Comparison of ENCODE assay signal across 2 cellular contexts in the genomic region with DNA sequence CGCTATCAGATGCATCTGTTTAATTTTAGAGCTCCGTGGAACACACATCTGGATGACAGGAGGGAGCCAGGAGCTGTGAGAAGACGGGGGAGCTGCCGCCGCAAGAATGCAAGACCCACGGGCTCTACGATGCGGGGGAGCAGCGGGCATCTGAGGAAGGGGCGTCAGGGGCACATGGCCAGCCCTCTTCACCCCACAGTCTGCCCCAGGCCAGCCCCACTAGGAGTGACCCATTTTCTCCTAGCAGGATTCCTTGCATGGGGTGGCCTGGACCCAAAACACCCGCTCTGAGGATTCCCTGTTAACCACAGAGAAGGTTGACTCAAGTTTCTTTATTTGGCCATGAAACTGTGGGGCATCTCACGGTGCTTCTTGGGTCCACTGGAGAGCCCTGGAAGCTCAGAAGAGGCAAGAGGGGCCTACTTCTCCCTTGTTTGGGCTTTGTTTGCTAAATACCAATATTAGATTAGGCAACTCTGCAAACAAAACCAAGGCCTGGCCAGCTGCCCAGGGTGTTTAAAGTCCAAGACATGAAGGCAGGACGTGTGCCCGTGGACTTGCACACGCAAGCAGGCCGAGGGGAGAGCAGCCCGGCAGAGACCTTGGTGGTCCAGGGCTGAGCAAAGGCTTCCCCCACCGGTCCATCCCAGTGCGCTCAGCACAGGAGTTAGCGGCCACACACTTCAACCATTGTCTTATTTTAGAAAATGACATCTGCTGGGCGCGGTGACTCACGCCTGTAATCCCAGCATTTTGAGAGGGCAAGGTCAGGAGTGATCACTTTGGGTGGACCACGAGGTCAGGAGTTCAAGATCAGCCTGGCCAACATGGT.
TF ChIP-seq lines count a peak whose summit lies in the region.

No MANE protein-coding gene starts in this region.

TF ChIP-seq in K562, 482 proteins besides CTCF, POLR2A, EP300 and RAD21 (continued from another document and continues in another):
- TF ChIP-seq KLF6 (CRISPR knock-in tag; IDR thresholded peaks at IDR 0.05; ENCODE audit: borderline replicate concordance), result peak; percentile 36; the same call in 1 of the 2 replicates
- TF ChIP-seq CBX2 (IDR thresholded peaks at IDR 0.05; ENCODE audit: insufficient read depth, low read length, poor library complexity, severe bottlenecking), result no peak
- no peak for TF ChIP-seq KHSRP (IDR thresholded peaks at IDR 0.05)
- TF ChIP-seq, protein P1, sequence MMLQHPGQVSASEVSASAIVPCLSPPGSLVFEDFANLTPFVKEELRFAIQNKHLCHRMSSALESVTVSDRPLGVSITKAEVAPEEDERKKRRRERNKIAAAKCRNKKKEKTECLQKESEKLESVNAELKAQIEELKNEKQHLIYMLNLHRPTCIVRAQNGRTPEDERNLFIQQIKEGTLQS (IDR thresholded peaks at IDR 0.05), result peak; percentile 98
- TF ChIP-seq, protein P1 (CRISPR knock-in tag; conservative IDR thresholded peaks at IDR 0.05), result peak; percentile 87; the same call in 1 of the 2 replicates
- peak; percentile 34 for TF ChIP-seq NEUROD1 (IDR thresholded peaks at IDR 0.05; ENCODE audit: borderline replicate concordance, low read depth, low read length, partially characterized antibody)
- TF ChIP-seq SMC3 (conservative IDR thresholded peaks at IDR 0.05; ENCODE audit: insufficient read depth, low read depth, low read length), result 0 out of 2 replicates have a peak, but pooled peaks have one; percentile 2
- TF ChIP-seq POLR3A (IDR thresholded peaks at IDR 0.05; ENCODE audit: borderline replicate concordance, extremely low read depth, insufficient read depth, insufficient read length), result no peak
- no peak for TF ChIP-seq PTRF (tag; IDR thresholded peaks at IDR 0.05)
- TF ChIP-seq POLR2AphosphoS5 (IDR thresholded peaks at IDR 0.05; ENCODE audit: control insufficient read depth, insufficient read depth, low read depth, low read length), result peak; percentile 46; the same call in 1 of the 2 replicates
- TF ChIP-seq MECOM (CRISPR knock-in tag; IDR thresholded peaks at IDR 0.05), result 0 out of 2 replicates have a peak, but pooled peaks have one; percentile 69
- TF ChIP-seq ZC3H11A (IDR thresholded peaks at IDR 0.05; ENCODE audit: low read depth, low read length), result no peak
- TF ChIP-seq NFIC (IDR thresholded peaks at IDR 0.05), result peak; percentile 77
- TF ChIP-seq YY1 (IDR thresholded peaks at IDR 0.05; ENCODE audit: borderline replicate concordance in 1 of 3, control insufficient read depth in 1 of 3, extremely low read depth in 1 of 3, insufficient read depth in 3 of 3, insufficient read length in 1 of 3, insufficient replicate concordance in 2 of 3, low read depth in 1 of 3, low read length in 2 of 3), result peak in 2 of 3 experiments; percentile 37 to 62
- 0 out of 2 replicates have a peak, but pooled peaks have one; percentile 10 for TF ChIP-seq NFXL1 (CRISPR knock-in tag; IDR thresholded peaks at IDR 0.05)
- TF ChIP-seq CCAR2 (IDR thresholded peaks at IDR 0.05; ENCODE audit: low read depth, low read length), result no peak
- TF ChIP-seq, protein P2, sequence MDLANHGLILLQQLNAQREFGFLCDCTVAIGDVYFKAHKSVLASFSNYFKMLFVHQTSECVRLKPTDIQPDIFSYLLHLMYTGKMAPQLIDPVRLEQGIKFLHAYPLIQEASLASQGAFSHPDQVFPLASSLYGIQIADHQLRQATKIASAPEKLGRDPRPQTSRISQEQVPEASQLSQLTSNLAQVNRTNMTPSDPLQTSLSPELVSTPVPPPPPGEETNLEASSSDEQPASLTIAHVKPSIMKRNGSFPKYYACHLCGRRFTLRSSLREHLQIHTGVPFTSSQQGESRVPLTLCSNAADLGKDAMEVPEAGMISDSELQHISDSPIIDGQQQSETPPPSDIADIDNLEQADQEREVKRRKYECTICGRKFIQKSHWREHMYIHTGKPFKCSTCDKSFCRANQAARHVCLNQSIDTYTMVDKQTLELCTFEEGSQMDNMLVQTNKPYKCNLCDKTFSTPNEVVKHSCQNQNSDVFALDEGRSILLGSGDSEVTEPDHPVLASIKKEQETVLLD (IDR thresholded peaks at IDR 0.05), result 0 out of 2 replicates have a peak, but pooled peaks have one; percentile 29
- no peak for TF ChIP-seq ZZZ3 (IDR thresholded peaks at IDR 0.05)
- no peak for TF ChIP-seq ZNF174 (CRISPR knock-in tag; IDR thresholded peaks at IDR 0.05)
- TF ChIP-seq, protein P3, sequence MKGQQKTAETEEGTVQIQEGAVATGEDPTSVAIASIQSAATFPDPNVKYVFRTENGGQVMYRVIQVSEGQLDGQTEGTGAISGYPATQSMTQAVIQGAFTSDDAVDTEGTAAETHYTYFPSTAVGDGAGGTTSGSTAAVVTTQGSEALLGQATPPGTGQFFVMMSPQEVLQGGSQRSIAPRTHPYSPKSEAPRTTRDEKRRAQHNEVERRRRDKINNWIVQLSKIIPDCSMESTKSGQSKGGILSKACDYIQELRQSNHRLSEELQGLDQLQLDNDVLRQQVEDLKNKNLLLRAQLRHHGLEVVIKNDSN (CRISPR knock-in tag; IDR thresholded peaks at IDR 0.05), result peak; percentile 56
- peak in 1 of 2 experiments; percentile 62; a peak in 2 of 4 replicates for TF ChIP-seq TBL1XR1 (IDR thresholded peaks at IDR 0.05; ENCODE audit: low read length in 2 of 2)
- TF ChIP-seq CXXC5 (CRISPR knock-in tag; IDR thresholded peaks at IDR 0.05), result peak; percentile 64
- TF ChIP-seq, protein P4, sequence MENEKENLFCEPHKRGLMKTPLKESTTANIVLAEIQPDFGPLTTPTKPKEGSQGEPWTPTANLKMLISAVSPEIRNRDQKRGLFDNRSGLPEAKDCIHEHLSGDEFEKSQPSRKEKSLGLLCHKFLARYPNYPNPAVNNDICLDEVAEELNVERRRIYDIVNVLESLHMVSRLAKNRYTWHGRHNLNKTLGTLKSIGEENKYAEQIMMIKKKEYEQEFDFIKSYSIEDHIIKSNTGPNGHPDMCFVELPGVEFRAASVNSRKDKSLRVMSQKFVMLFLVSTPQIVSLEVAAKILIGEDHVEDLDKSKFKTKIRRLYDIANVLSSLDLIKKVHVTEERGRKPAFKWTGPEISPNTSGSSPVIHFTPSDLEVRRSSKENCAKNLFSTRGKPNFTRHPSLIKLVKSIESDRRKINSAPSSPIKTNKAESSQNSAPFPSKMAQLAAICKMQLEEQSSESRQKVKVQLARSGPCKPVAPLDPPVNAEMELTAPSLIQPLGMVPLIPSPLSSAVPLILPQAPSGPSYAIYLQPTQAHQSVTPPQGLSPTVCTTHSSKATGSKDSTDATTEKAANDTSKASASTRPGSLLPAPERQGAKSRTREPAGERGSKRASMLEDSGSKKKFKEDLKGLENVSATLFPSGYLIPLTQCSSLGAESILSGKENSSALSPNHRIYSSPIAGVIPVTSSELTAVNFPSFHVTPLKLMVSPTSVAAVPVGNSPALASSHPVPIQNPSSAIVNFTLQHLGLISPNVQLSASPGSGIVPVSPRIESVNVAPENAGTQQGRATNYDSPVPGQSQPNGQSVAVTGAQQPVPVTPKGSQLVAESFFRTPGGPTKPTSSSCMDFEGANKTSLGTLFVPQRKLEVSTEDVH (IDR thresholded peaks at IDR 0.05; ENCODE audit: low read depth, partially characterized antibody), result no peak
- no peak for TF ChIP-seq ZNF551 (CRISPR knock-in tag; IDR thresholded peaks at IDR 0.05)
- 0 out of 2 replicates have a peak, but pooled peaks have one; percentile 55 for TF ChIP-seq ZBTB17 (CRISPR knock-in tag; IDR thresholded peaks at IDR 0.05)

TF ChIP-seq in HepG2, 621 proteins besides CTCF, POLR2A, EP300 and RAD21 (continued from another document and continues in another):
- TF ChIP-seq SMAD1 (CRISPR knock-in tag; IDR thresholded peaks at IDR 0.05; ENCODE audit: borderline replicate concordance, low read depth) (0 out of 2 replicates have a peak, but pooled peaks have one; percentile 58), ZNF460 (CRISPR knock-in tag; IDR thresholded peaks at IDR 0.05; ENCODE audit: borderline replicate concordance) (peak; percentile 61), MEIS1 (CRISPR knock-in tag; IDR thresholded peaks at IDR 0.05; ENCODE audit: borderline replicate concordance) (no peak), CC2D1A (CRISPR knock-in tag; IDR thresholded peaks at IDR 0.05) (peak; percentile 69; the same call in 1 of the 2 replicates), ZNF724P (CRISPR knock-in tag; IDR thresholded peaks at IDR 0.05; ENCODE audit: borderline replicate concordance) (peak; percentile 89; the same call in 1 of the 2 replicates), ZBTB8A (CRISPR knock-in tag; IDR thresholded peaks at IDR 0.05; ENCODE audit: borderline replicate concordance, low read depth) (no peak), FOXP1 (IDR thresholded peaks at IDR 0.05) (no peak), FOXP1 (CRISPR knock-in tag; IDR thresholded peaks at IDR 0.05) (peak; percentile 92), ATF7-NPFF (CRISPR knock-in tag; IDR thresholded peaks at IDR 0.05; ENCODE audit: low read depth) (0 out of 2 replicates have a peak, but pooled peaks have one; percentile 26), SP1 (IDR thresholded peaks at IDR 0.05) (no peak), SP1 (CRISPR knock-in tag; IDR thresholded peaks at IDR 0.05) (no peak; the same call in 1 of the 2 replicates), MBD4 (IDR thresholded peaks at IDR 0.05; ENCODE audit: borderline replicate concordance, low read length) (no peak), TGIF2 (CRISPR knock-in tag; IDR thresholded peaks at IDR 0.05) (no peak), U2AF1 (optimal IDR thresholded peaks at IDR 0.05; ENCODE audit: low read depth, low read length) (no peak), HOXA9 (CRISPR knock-in tag; IDR thresholded peaks at IDR 0.05; ENCODE audit: borderline replicate concordance) (no peak), MIXL1 (CRISPR knock-in tag; IDR thresholded peaks at IDR 0.05) (peak; percentile 87), ZNF260 (CRISPR knock-in tag; IDR thresholded peaks at IDR 0.05; ENCODE audit: borderline replicate concordance, low read depth) (no peak), REPIN1 (CRISPR knock-in tag; IDR thresholded peaks at IDR 0.05; ENCODE audit: borderline replicate concordance, low read depth) (peak; percentile 84)
- TF ChIP-seq, protein P5, sequence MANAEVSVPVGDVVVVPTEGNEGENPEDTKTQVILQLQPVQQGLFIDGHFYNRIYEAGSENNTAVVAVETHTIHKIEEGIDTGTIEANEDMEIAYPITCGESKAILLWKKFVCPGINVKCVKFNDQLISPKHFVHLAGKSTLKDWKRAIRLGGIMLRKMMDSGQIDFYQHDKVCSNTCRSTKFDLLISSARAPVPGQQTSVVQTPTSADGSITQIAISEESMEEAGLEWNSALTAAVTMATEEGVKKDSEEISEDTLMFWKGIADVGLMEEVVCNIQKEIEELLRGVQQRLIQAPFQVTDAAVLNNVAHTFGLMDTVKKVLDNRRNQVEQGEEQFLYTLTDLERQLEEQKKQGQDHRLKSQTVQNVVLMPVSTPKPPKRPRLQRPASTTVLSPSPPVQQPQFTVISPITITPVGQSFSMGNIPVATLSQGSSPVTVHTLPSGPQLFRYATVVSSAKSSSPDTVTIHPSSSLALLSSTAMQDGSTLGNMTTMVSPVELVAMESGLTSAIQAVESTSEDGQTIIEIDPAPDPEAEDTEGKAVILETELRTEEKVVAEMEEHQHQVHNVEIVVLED (CRISPR knock-in tag; IDR thresholded peaks at IDR 0.05; ENCODE audit: borderline replicate concordance), result peak; percentile 63
- TF ChIP-seq, protein P6, sequence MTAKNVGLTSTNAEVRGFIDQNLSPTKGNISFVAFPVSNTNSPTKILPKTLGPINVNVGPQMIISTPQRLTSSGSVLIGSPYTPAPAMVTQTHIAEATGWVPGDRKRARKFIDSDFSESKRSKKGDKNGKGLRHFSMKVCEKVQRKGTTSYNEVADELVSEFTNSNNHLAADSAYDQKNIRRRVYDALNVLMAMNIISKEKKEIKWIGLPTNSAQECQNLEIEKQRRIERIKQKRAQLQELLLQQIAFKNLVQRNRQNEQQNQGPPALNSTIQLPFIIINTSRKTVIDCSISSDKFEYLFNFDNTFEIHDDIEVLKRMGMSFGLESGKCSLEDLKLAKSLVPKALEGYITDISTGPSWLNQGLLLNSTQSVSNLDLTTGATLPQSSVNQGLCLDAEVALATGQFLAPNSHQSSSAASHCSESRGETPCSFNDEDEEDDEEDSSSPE (CRISPR knock-in tag; IDR thresholded peaks at IDR 0.05), result peak; percentile 33; the same call in 1 of the 2 replicates
- TF ChIP-seq, protein P7, sequence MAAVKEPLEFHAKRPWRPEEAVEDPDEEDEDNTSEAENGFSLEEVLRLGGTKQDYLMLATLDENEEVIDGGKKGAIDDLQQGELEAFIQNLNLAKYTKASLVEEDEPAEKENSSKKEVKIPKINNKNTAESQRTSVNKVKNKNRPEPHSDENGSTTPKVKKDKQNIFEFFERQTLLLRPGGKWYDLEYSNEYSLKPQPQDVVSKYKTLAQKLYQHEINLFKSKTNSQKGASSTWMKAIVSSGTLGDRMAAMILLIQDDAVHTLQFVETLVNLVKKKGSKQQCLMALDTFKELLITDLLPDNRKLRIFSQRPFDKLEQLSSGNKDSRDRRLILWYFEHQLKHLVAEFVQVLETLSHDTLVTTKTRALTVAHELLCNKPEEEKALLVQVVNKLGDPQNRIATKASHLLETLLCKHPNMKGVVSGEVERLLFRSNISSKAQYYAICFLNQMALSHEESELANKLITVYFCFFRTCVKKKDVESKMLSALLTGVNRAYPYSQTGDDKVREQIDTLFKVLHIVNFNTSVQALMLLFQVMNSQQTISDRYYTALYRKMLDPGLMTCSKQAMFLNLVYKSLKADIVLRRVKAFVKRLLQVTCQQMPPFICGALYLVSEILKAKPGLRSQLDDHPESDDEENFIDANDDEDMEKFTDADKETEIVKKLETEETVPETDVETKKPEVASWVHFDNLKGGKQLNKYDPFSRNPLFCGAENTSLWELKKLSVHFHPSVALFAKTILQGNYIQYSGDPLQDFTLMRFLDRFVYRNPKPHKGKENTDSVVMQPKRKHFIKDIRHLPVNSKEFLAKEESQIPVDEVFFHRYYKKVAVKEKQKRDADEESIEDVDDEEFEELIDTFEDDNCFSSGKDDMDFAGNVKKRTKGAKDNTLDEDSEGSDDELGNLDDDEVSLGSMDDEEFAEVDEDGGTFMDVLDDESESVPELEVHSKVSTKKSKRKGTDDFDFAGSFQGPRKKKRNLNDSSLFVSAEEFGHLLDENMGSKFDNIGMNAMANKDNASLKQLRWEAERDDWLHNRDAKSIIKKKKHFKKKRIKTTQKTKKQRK (IDR thresholded peaks at IDR 0.05; ENCODE audit: low read length), result no peak
- TF ChIP-seq, protein P8, sequence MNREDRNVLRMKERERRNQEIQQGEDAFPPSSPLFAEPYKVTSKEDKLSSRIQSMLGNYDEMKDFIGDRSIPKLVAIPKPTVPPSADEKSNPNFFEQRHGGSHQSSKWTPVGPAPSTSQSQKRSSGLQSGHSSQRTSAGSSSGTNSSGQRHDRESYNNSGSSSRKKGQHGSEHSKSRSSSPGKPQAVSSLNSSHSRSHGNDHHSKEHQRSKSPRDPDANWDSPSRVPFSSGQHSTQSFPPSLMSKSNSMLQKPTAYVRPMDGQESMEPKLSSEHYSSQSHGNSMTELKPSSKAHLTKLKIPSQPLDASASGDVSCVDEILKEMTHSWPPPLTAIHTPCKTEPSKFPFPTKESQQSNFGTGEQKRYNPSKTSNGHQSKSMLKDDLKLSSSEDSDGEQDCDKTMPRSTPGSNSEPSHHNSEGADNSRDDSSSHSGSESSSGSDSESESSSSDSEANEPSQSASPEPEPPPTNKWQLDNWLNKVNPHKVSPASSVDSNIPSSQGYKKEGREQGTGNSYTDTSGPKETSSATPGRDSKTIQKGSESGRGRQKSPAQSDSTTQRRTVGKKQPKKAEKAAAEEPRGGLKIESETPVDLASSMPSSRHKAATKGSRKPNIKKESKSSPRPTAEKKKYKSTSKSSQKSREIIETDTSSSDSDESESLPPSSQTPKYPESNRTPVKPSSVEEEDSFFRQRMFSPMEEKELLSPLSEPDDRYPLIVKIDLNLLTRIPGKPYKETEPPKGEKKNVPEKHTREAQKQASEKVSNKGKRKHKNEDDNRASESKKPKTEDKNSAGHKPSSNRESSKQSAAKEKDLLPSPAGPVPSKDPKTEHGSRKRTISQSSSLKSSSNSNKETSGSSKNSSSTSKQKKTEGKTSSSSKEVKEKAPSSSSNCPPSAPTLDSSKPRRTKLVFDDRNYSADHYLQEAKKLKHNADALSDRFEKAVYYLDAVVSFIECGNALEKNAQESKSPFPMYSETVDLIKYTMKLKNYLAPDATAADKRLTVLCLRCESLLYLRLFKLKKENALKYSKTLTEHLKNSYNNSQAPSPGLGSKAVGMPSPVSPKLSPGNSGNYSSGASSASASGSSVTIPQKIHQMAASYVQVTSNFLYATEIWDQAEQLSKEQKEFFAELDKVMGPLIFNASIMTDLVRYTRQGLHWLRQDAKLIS (CRISPR knock-in tag; IDR thresholded peaks at IDR 0.05), result no peak
